Comparison of ENCODE assay signal across 20 cellular contexts in genomic region chr5:115749016-115749415, GRCh38.
"Had no signal": no experiment of that assay in that cellular context is flagged by ENCODE, and none has a peak within 500 bp of the region (broad histone marks: within the 10 kb centered on the region; RNA-seq: fewer than 3 reads in every experiment).

No MANE protein-coding gene starts in this region.

- H3K27ac ChIP-seq: gastroesophageal sphincter, heart left ventricle, right atrium auricular region, thyroid gland had no signal

- H3K27me3 ChIP-seq: gastroesophageal sphincter, heart left ventricle, right atrium auricular region, thyroid gland had no signal

- H3K4me3 ChIP-seq: gastroesophageal sphincter, heart left ventricle, mucosa of descending colon, right atrium auricular region, thyroid gland had no signal

- H3K36me3 ChIP-seq: gastroesophageal sphincter, heart left ventricle, right atrium auricular region, thyroid gland had no signal

- H3K4me1 ChIP-seq: gastroesophageal sphincter, heart left ventricle, right atrium auricular region, thyroid gland had no signal

- H3K9me3 ChIP-seq: thyroid gland had no signal

- DNase-seq: activated CD4-positive, alpha-beta T cell treated with anti-CD3 and anti-CD28 coated beads, Interleukin-2, amount 10 ng/mL, durations not matched to agents 24 days and 14 days; activated CD4-positive, CD25-positive, alpha-beta regulatory T cell; activated CD8-positive, alpha-beta T cell treated with anti-CD3 and anti-CD28 coated beads for 36 hours; activated naive CD4-positive, alpha-beta T cell treated with anti-CD3 and anti-CD28 coated beads, Interleukin-2, amount 10 ng/mL, durations not matched to agents 7 days and 5 days; activated naive CD8-positive, alpha-beta T cell treated with anti-CD3 and anti-CD28 coated beads, Interleukin-2, amount 50 U/mL, for 24 hours; activated T-cell treated with anti-CD3 and anti-CD28 coated beads, Interleukin-2, amount 50 U/mL, for 1 hour; anterior cingulate cortex; cortex of kidney; heart left ventricle; immature natural killer cell; mesenchymal stem cell; mucosa of descending colon; naive B cell; stimulated activated CD4-positive, alpha-beta T cell treated with anti-CD3 and anti-CD28 coated beads, Interleukin-12 subunit alpha, Interleukin-12 subunit beta, amount 100 ng/mL, for 4 hours; stimulated activated CD4-positive, alpha-beta T cell treated with anti-CD3 and anti-CD28 coated beads, Interleukin-2, amount 100 ng/mL, for 24 hours; stimulated activated naive CD4-positive, alpha-beta T cell treated with Interleukin-2 at 50 U/mL for 16 hours; T1000; thyroid gland had no signal
